ENCODE assay signal across 1 cellular context in the genomic region with DNA sequence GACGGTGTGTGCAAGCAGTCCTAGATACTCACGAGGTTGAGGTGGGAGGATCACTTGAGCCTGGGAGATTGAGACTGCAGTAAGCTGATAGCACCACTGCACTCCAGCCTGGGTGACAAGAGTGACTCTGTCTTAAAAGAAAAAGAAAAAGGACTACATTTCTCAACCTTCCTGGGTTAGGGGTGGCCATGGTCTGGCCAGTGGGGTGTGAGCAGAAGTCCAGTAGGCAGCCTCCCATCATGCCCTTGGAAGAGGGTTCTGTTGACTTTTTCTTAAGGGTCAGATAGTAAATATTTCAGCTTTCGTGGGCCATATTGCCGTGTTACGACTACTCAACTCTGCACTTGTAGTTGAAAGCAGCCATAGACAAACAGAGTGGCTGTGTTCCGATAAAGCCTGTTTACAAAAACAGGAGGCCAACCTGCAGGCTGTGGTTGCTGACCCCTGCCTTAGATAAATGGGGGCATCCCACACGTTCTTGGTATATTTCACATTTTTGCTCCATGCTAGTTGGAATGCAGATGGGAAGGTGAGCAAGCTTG.
A peak's percentile ranks its signal among the peaks of the same experiment; 100 is the strongest.
TF ChIP-seq lines count a peak whose summit lies in the region.

No MANE protein-coding gene starts in this region.

TF ChIP-seq in K562, 482 proteins besides CTCF, POLR2A, EP300 and RAD21 (continued from another document and continues in another):
- TF ChIP-seq, protein P1, sequence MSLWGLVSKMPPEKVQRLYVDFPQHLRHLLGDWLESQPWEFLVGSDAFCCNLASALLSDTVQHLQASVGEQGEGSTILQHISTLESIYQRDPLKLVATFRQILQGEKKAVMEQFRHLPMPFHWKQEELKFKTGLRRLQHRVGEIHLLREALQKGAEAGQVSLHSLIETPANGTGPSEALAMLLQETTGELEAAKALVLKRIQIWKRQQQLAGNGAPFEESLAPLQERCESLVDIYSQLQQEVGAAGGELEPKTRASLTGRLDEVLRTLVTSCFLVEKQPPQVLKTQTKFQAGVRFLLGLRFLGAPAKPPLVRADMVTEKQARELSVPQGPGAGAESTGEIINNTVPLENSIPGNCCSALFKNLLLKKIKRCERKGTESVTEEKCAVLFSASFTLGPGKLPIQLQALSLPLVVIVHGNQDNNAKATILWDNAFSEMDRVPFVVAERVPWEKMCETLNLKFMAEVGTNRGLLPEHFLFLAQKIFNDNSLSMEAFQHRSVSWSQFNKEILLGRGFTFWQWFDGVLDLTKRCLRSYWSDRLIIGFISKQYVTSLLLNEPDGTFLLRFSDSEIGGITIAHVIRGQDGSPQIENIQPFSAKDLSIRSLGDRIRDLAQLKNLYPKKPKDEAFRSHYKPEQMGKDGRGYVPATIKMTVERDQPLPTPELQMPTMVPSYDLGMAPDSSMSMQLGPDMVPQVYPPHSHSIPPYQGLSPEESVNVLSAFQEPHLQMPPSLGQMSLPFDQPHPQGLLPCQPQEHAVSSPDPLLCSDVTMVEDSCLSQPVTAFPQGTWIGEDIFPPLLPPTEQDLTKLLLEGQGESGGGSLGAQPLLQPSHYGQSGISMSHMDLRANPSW (CRISPR knock-in tag; IDR thresholded peaks at IDR 0.05): no peak
- TF ChIP-seq, protein P2, sequence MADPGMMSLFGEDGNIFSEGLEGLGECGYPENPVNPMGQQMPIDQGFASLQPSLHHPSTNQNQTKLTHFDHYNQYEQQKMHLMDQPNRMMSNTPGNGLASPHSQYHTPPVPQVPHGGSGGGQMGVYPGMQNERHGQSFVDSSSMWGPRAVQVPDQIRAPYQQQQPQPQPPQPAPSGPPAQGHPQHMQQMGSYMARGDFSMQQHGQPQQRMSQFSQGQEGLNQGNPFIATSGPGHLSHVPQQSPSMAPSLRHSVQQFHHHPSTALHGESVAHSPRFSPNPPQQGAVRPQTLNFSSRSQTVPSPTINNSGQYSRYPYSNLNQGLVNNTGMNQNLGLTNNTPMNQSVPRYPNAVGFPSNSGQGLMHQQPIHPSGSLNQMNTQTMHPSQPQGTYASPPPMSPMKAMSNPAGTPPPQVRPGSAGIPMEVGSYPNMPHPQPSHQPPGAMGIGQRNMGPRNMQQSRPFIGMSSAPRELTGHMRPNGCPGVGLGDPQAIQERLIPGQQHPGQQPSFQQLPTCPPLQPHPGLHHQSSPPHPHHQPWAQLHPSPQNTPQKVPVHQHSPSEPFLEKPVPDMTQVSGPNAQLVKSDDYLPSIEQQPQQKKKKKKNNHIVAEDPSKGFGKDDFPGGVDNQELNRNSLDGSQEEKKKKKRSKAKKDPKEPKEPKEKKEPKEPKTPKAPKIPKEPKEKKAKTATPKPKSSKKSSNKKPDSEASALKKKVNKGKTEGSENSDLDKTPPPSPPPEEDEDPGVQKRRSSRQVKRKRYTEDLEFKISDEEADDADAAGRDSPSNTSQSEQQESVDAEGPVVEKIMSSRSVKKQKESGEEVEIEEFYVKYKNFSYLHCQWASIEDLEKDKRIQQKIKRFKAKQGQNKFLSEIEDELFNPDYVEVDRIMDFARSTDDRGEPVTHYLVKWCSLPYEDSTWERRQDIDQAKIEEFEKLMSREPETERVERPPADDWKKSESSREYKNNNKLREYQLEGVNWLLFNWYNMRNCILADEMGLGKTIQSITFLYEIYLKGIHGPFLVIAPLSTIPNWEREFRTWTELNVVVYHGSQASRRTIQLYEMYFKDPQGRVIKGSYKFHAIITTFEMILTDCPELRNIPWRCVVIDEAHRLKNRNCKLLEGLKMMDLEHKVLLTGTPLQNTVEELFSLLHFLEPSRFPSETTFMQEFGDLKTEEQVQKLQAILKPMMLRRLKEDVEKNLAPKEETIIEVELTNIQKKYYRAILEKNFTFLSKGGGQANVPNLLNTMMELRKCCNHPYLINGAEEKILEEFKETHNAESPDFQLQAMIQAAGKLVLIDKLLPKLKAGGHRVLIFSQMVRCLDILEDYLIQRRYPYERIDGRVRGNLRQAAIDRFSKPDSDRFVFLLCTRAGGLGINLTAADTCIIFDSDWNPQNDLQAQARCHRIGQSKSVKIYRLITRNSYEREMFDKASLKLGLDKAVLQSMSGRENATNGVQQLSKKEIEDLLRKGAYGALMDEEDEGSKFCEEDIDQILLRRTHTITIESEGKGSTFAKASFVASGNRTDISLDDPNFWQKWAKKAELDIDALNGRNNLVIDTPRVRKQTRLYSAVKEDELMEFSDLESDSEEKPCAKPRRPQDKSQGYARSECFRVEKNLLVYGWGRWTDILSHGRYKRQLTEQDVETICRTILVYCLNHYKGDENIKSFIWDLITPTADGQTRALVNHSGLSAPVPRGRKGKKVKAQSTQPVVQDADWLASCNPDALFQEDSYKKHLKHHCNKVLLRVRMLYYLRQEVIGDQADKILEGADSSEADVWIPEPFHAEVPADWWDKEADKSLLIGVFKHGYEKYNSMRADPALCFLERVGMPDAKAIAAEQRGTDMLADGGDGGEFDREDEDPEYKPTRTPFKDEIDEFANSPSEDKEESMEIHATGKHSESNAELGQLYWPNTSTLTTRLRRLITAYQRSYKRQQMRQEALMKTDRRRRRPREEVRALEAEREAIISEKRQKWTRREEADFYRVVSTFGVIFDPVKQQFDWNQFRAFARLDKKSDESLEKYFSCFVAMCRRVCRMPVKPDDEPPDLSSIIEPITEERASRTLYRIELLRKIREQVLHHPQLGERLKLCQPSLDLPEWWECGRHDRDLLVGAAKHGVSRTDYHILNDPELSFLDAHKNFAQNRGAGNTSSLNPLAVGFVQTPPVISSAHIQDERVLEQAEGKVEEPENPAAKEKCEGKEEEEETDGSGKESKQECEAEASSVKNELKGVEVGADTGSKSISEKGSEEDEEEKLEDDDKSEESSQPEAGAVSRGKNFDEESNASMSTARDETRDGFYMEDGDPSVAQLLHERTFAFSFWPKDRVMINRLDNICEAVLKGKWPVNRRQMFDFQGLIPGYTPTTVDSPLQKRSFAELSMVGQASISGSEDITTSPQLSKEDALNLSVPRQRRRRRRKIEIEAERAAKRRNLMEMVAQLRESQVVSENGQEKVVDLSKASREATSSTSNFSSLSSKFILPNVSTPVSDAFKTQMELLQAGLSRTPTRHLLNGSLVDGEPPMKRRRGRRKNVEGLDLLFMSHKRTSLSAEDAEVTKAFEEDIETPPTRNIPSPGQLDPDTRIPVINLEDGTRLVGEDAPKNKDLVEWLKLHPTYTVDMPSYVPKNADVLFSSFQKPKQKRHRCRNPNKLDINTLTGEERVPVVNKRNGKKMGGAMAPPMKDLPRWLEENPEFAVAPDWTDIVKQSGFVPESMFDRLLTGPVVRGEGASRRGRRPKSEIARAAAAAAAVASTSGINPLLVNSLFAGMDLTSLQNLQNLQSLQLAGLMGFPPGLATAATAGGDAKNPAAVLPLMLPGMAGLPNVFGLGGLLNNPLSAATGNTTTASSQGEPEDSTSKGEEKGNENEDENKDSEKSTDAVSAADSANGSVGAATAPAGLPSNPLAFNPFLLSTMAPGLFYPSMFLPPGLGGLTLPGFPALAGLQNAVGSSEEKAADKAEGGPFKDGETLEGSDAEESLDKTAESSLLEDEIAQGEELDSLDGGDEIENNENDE (IDR thresholded peaks at IDR 0.05; ENCODE audit: low read depth, low read length): no peak
- TF ChIP-seq NFIC (IDR thresholded peaks at IDR 0.05) (peak; percentile 74), CHD4 (IDR thresholded peaks at IDR 0.05; ENCODE audit: insufficient read depth, insufficient replicate concordance, low read depth, low read length, poor library complexity, severe bottlenecking) (no peak), SIN3A (IDR thresholded peaks at IDR 0.05; ENCODE audit: borderline replicate concordance in 2 of 2, control insufficient read depth in 1 of 2, low read depth in 2 of 2, low read length in 2 of 2) (no peak), MEIS2 (IDR thresholded peaks at IDR 0.05; ENCODE audit: partially characterized antibody) (peak; percentile 60), ZNF347 (CRISPR knock-in tag; IDR thresholded peaks at IDR 0.05; ENCODE audit: low read depth) (no peak), SIRT6 (IDR thresholded peaks at IDR 0.05; ENCODE audit: low read depth, low read length) (no peak), ESRRA (IDR thresholded peaks at IDR 0.05; ENCODE audit: borderline replicate concordance, low read depth) (no peak), GABPB1 (CRISPR knock-in tag; IDR thresholded peaks at IDR 0.05) (no peak), STAT5B (CRISPR knock-in tag; IDR thresholded peaks at IDR 0.05) (no peak), ZNF778 (CRISPR knock-in tag; IDR thresholded peaks at IDR 0.05) (no peak), BRF1 (IDR thresholded peaks at IDR 0.05; ENCODE audit: borderline replicate concordance, extremely low read depth, insufficient read length) (no peak), ZNF717 (CRISPR knock-in tag; IDR thresholded peaks at IDR 0.05) (no peak), SMARCA5 (IDR thresholded peaks at IDR 0.05) (no peak), NFIX (CRISPR knock-in tag; IDR thresholded peaks at IDR 0.05; ENCODE audit: low read depth) (no peak), NR4A1 (CRISPR knock-in tag; IDR thresholded peaks at IDR 0.05) (no peak), NR4A1 (tag; IDR thresholded peaks at IDR 0.05) (peak; percentile 58; the same call in 1 of the 2 replicates)
- TF ChIP-seq, protein P3, sequence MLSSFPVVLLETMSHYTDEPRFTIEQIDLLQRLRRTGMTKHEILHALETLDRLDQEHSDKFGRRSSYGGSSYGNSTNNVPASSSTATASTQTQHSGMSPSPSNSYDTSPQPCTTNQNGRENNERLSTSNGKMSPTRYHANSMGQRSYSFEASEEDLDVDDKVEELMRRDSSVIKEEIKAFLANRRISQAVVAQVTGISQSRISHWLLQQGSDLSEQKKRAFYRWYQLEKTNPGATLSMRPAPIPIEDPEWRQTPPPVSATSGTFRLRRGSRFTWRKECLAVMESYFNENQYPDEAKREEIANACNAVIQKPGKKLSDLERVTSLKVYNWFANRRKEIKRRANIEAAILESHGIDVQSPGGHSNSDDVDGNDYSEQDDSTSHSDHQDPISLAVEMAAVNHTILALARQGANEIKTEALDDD (IDR thresholded peaks at IDR 0.05): no peak
- TF ChIP-seq, protein P4, sequence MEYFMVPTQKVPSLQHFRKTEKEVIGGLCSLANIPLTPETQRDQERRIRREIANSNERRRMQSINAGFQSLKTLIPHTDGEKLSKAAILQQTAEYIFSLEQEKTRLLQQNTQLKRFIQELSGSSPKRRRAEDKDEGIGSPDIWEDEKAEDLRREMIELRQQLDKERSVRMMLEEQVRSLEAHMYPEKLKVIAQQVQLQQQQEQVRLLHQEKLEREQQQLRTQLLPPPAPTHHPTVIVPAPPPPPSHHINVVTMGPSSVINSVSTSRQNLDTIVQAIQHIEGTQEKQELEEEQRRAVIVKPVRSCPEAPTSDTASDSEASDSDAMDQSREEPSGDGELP (CRISPR knock-in tag; IDR thresholded peaks at IDR 0.05; ENCODE audit: borderline replicate concordance): no peak
- TF ChIP-seq, protein P5, sequence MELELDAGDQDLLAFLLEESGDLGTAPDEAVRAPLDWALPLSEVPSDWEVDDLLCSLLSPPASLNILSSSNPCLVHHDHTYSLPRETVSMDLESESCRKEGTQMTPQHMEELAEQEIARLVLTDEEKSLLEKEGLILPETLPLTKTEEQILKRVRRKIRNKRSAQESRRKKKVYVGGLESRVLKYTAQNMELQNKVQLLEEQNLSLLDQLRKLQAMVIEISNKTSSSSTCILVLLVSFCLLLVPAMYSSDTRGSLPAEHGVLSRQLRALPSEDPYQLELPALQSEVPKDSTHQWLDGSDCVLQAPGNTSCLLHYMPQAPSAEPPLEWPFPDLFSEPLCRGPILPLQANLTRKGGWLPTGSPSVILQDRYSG (tag; conservative IDR thresholded peaks at IDR 0.05; ENCODE audit: low read depth): peak; percentile 81
- TF ChIP-seq, protein P6, sequence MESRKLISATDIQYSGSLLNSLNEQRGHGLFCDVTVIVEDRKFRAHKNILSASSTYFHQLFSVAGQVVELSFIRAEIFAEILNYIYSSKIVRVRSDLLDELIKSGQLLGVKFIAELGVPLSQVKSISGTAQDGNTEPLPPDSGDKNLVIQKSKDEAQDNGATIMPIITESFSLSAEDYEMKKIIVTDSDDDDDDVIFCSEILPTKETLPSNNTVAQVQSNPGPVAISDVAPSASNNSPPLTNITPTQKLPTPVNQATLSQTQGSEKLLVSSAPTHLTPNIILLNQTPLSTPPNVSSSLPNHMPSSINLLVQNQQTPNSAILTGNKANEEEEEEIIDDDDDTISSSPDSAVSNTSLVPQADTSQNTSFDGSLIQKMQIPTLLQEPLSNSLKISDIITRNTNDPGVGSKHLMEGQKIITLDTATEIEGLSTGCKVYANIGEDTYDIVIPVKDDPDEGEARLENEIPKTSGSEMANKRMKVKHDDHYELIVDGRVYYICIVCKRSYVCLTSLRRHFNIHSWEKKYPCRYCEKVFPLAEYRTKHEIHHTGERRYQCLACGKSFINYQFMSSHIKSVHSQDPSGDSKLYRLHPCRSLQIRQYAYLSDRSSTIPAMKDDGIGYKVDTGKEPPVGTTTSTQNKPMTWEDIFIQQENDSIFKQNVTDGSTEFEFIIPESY (CRISPR knock-in tag; IDR thresholded peaks at IDR 0.05): no peak
- TF ChIP-seq, protein P7, sequence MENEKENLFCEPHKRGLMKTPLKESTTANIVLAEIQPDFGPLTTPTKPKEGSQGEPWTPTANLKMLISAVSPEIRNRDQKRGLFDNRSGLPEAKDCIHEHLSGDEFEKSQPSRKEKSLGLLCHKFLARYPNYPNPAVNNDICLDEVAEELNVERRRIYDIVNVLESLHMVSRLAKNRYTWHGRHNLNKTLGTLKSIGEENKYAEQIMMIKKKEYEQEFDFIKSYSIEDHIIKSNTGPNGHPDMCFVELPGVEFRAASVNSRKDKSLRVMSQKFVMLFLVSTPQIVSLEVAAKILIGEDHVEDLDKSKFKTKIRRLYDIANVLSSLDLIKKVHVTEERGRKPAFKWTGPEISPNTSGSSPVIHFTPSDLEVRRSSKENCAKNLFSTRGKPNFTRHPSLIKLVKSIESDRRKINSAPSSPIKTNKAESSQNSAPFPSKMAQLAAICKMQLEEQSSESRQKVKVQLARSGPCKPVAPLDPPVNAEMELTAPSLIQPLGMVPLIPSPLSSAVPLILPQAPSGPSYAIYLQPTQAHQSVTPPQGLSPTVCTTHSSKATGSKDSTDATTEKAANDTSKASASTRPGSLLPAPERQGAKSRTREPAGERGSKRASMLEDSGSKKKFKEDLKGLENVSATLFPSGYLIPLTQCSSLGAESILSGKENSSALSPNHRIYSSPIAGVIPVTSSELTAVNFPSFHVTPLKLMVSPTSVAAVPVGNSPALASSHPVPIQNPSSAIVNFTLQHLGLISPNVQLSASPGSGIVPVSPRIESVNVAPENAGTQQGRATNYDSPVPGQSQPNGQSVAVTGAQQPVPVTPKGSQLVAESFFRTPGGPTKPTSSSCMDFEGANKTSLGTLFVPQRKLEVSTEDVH (IDR thresholded peaks at IDR 0.05; ENCODE audit: low read depth, partially characterized antibody): no peak
- TF ChIP-seq, protein P8, sequence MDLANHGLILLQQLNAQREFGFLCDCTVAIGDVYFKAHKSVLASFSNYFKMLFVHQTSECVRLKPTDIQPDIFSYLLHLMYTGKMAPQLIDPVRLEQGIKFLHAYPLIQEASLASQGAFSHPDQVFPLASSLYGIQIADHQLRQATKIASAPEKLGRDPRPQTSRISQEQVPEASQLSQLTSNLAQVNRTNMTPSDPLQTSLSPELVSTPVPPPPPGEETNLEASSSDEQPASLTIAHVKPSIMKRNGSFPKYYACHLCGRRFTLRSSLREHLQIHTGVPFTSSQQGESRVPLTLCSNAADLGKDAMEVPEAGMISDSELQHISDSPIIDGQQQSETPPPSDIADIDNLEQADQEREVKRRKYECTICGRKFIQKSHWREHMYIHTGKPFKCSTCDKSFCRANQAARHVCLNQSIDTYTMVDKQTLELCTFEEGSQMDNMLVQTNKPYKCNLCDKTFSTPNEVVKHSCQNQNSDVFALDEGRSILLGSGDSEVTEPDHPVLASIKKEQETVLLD (IDR thresholded peaks at IDR 0.05): peak; percentile 34; the same call in 1 of the 2 replicates
- TF ChIP-seq, protein P9, sequence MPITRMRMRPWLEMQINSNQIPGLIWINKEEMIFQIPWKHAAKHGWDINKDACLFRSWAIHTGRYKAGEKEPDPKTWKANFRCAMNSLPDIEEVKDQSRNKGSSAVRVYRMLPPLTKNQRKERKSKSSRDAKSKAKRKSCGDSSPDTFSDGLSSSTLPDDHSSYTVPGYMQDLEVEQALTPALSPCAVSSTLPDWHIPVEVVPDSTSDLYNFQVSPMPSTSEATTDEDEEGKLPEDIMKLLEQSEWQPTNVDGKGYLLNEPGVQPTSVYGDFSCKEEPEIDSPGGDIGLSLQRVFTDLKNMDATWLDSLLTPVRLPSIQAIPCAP (CRISPR knock-in tag; IDR thresholded peaks at IDR 0.05; ENCODE audit: borderline replicate concordance): no peak
